13 cellular contexts compared by ENCODE assay signal in the genomic region with DNA sequence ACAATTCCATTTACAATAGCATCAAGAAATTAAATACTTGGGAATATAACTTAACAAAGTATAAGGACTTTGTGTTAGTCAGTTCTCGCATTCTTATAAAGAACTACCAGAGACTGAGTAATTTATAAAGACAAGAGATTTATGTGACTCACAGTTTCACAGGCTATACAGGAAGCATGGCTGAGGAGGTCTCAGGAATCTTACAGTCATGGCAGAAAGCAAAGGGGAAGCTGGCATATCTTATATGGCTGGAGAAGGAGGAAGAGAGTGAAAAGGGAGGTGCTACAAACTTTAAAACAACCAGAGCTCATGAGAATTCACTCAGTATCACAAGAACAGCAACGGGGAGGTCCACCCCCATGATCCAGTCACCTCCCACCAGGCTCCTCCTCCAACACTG. TPM values are rescaled to one million over a fixed set of nuclear protein-coding genes. Genes with fewer than 3 reads are reported as not detected.
DNase-seq lines count a peak whose midpoint lies in the region; ATAC-seq and TF ChIP-seq lines count a peak whose summit lies in the region.
"Had no signal": no experiment of that assay in that cellular context is flagged by ENCODE, and none has a peak within 500 bp of the region (broad histone marks: within the 10 kb centered on the region; RNA-seq: fewer than 3 reads in every experiment).

No MANE protein-coding gene starts in this region.

- no peaks in the 10 kb centered on the region for H3K36me3 Mint-ChIP-seq in activated T-helper 17 cell treated with anti-CD3 and anti-CD28 coated beads, Interleukin-2, amount 50 U/mL, for 72 hours (ENCODE audit: low read depth)
- H3K36me3 Mint-ChIP-seq: CD8-positive, alpha-beta T cell; naive thymus-derived CD8-positive, alpha-beta T cell had no signal

- H3K4me3 Mint-ChIP-seq in activated T-helper 17 cell treated with anti-CD3 and anti-CD28 coated beads, Interleukin-2, amount 50 U/mL, for 72 hours = no peak overlapping the region
- H3K4me3 Mint-ChIP-seq: CD8-positive, alpha-beta T cell; naive thymus-derived CD8-positive, alpha-beta T cell had no signal

- H3K27ac ChIP-seq in ACC112 (ENCODE audit: low read depth, low read length) (peak overlapping the region; percentile 7), HEK293 (ENCODE audit: extremely low read depth, low read depth, low read length) (no peak overlapping the region), prostate gland (no peak overlapping the region)
- H3K27ac ChIP-seq: WERI-Rb-1 had no signal

- H3K9me3 Mint-ChIP-seq in activated T-helper 17 cell treated with anti-CD3 and anti-CD28 coated beads, Interleukin-2, amount 50 U/mL, for 72 hours = no peaks in the 10 kb centered on the region
- H3K9me3 Mint-ChIP-seq: CD8-positive, alpha-beta T cell; naive thymus-derived CD8-positive, alpha-beta T cell had no signal

- POLR2A ChIA-PET in HEK293 (lab: Yijun Ruan, JAX) = interaction anchor here (0.7 to 1.7 kb wide), 2 partner anchors 22 to 32 kb away, joined by 5 read pairs; a partner anchor contains a TSS

- H3K4me1 ChIP-seq in ACC112 (ENCODE audit: control insufficient read depth, insufficient read depth, low read length, unreplicated experiment) (peaks cover 6% of the 10 kb centered on the region), HEK293 (ENCODE audit: control insufficient read depth, insufficient read depth, low read length) (no peaks in the 10 kb centered on the region), prostate gland (replicated peaks) (no peaks in the 10 kb centered on the region)

- H3K4me3 ChIP-seq in ACC112 (ENCODE audit: low read depth, low read length) = no peak overlapping the region
- H3K4me3 ChIP-seq in HEK293 (ENCODE audit: low read depth, low read length) = no peak overlapping the region
- H3K4me3 ChIP-seq in prostate gland = no peak overlapping the region

- H3K36me3 ChIP-seq in ACC112 (ENCODE audit: insufficient read depth, low read length) = no peaks in the 10 kb centered on the region
- H3K36me3 ChIP-seq in HEK293 (ENCODE audit: control insufficient read depth in 2 of 2, insufficient read depth in 1 of 2, low read length in 2 of 2) = no peaks in the 10 kb centered on the region
- no peaks in the 10 kb centered on the region for H3K36me3 ChIP-seq in prostate gland
- H3K36me3 ChIP-seq: WERI-Rb-1 had no signal

- H3K27ac Mint-ChIP-seq in activated T-helper 17 cell treated with anti-CD3 and anti-CD28 coated beads, Interleukin-2, amount 50 U/mL, for 72 hours = peak overlapping the region; percentile 26
- H3K27ac Mint-ChIP-seq: CD8-positive, alpha-beta T cell had no signal

- peak; percentile 87 for ATAC-seq in activated T-helper 17 cell treated with anti-CD3 and anti-CD28 coated beads, Interleukin-2, amount 50 U/mL, for 72 hours (replicated peaks)
- ATAC-seq: CD8-positive, alpha-beta T cell; naive thymus-derived CD8-positive, alpha-beta T cell had no signal

- peak overlapping the region; percentile 75 for H2AFZ ChIP-seq in ACC112 (ENCODE audit: low read length, unreplicated experiment)

- intact Hi-C loops in head of caudate nucleus (cut with DNase I) (no loop called here), prostate gland (cut with DNase I) (no loop called here)

- peaks cover 11% of the 10 kb centered on the region for H3K4me1 Mint-ChIP-seq in activated T-helper 17 cell treated with anti-CD3 and anti-CD28 coated beads, Interleukin-2, amount 50 U/mL, for 72 hours
- H3K4me1 Mint-ChIP-seq: naive thymus-derived CD8-positive, alpha-beta T cell had no signal

- DNase-seq in glomerular visceral epithelial cell (ENCODE audit: extremely low spot score) (peak; percentile 84), head of caudate nucleus (no peak), prostate gland (ENCODE audit: low spot score) (no peak), DMS79 treated with DMSO at 0.1 percent for 48 hours (lab: John Stamatoyannopoulos, UW) (no peak), midbrain (lab: John Stamatoyannopoulos, UW) (no peak)
- DNase-seq: activated gamma-delta T cell; CD8-positive, alpha-beta T cell; naive thymus-derived CD8-positive, alpha-beta T cell; NCI-H187; WERI-Rb-1 had no signal

- H3K79me2 ChIP-seq in ACC112 (ENCODE audit: control insufficient read depth, insufficient read depth, low read length, unreplicated experiment) = no peaks in the 10 kb centered on the region

- CTCF ChIA-PET in HEK293 (lab: Yijun Ruan, JAX) = interaction anchor here (0.5 to 3.0 kb wide), 7 partner anchors 14 to 91 kb away, joined by 3 to 30 read pairs (median 4); no protein-coding TSS in a partner anchor

- H3K27me3 Mint-ChIP-seq in activated T-helper 17 cell treated with anti-CD3 and anti-CD28 coated beads, Interleukin-2, amount 50 U/mL, for 72 hours = no peaks in the 10 kb centered on the region
- H3K27me3 Mint-ChIP-seq: naive thymus-derived CD8-positive, alpha-beta T cell had no signal

- H3K9me3 ChIP-seq in HEK293 (ENCODE audit: control insufficient read depth, insufficient read depth, low read depth, low read length) (no peaks in the 10 kb centered on the region), prostate gland (no peaks in the 10 kb centered on the region)

- H3K27me3 ChIP-seq in ACC112 (ENCODE audit: insufficient read depth, low read length) (no peaks in the 10 kb centered on the region), prostate gland (replicated peaks; ENCODE audit: insufficient read depth) (no peaks in the 10 kb centered on the region)

- TF ChIP-seq CTCF in HEK293 (tag by site-specific recombination; IDR thresholded peaks at IDR 0.05) = no peak
- no peak for TF ChIP-seq CTCF in prostate gland (IDR thresholded peaks at IDR 0.05)

- WGBS in prostate gland = 66% methylated on average over 2 of the region's 2 CpGs

- no peak for TF ChIP-seq POLR2A in prostate gland (IDR thresholded peaks at IDR 0.05)

TF ChIP-seq in HEK293, 187 proteins besides CTCF, POLR2A, EP300 and RAD21:
- TF ChIP-seq GLIS2 (tag by site-specific recombination; IDR thresholded peaks at IDR 0.05) (0 out of 2 replicates have a peak, but pooled peaks have one; percentile 15), ZNF629 (tag by site-specific recombination; IDR thresholded peaks at IDR 0.05) (no peak)

RNA-seq across cellular contexts. Expression of a gene that starts 32.1 kb away (rescaled TPM):
- total RNA-seq in activated T-helper 17 cell treated with anti-CD3 and anti-CD28 coated beads, Interleukin-2, amount 50 U/mL, for 72 hours = 10 to 100 TPM; 21.6 to 22.3 TPM
- 10 to 100 TPM; 12.0 to 20.7 TPM for total RNA-seq in prostate gland
